9 cellular contexts compared by ENCODE assay signal in the genomic region with DNA sequence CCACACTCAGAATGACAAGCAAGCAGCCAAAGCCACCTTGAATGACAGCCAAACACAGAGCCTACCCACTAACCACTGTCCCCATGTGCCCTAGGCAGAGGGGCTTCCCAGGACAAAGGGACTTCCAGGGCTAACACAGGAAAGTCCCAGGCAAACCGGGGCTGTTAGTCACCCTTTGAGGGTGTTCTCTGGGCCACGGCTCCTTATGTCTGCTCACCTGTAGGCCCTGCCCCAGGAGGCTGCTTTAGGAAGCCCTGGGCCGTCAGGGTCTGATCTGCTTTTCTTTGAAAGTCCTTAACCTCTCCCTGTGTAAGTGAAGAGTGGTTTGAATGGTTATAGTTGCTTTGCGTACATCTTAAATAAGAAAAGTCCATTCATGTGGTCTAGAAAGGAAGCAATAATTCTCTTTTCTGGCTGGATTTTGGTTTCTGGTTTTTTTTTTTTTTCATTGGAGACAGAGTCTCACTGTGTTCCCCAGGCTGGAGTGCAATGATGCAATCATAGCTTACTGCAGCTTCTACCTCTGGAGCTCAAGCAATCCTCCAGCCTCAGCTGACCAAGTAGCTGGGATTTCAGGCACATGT.
DNase-seq lines count a peak whose midpoint lies in the region; ATAC-seq and TF ChIP-seq lines count a peak whose summit lies in the region.
"Had no signal": no experiment of that assay in that cellular context is flagged by ENCODE, and none has a peak within 500 bp of the region (broad histone marks: within the 10 kb centered on the region; RNA-seq: fewer than 3 reads in every experiment).

No MANE protein-coding gene starts in this region.

- peaks cover 15% of the 10 kb centered on the region for H3K9me3 Mint-ChIP-seq in neural progenitor cell

- in situ Hi-C loops in SK-MEL-5 (cut with HindIII; ENCODE audit: low pct_unique_long_range_greater_than_20kb, low sequenced_read_pairs): no loop called here

- H3K4me3 ChIP-seq in neural progenitor cell: no peak overlapping the region

- H3K4me1 Mint-ChIP-seq in neural progenitor cell: peaks cover 25% of the 10 kb centered on the region

- H3K9me3 ChIP-seq in neural progenitor cell (ENCODE audit: low read depth): no peaks in the 10 kb centered on the region

- no peak overlapping the region for H3K4me3 Mint-ChIP-seq in neural progenitor cell

- peaks cover 2% of the 10 kb centered on the region for H3K27me3 Mint-ChIP-seq in neural progenitor cell (ENCODE audit: insufficient read depth, low read depth)

- H3K27ac Mint-ChIP-seq in neural progenitor cell: peak overlapping the region; percentile 24

- H3K36me3 ChIP-seq in neural progenitor cell: no peaks in the 10 kb centered on the region

- no peak overlapping the region for H3K9ac ChIP-seq in neural progenitor cell

- no peak overlapping the region for H3K4me2 ChIP-seq in neural progenitor cell

- H3K27ac ChIP-seq in neural progenitor cell: no peak overlapping the region

- TF ChIP-seq CTCF in neural progenitor cell (IDR thresholded peaks at IDR 0.05): no peak

- H3F3A ChIP-seq in neural progenitor cell (ENCODE audit: low read depth): peaks cover under 1% of the 10 kb centered on the region

- DNase-seq in SK-MEL-5 (ENCODE audit: low read depth, low spot score) (peak; percentile 54), neural progenitor cell (ENCODE audit: low spot score) (no peak), SHP77 treated with DMSO at 0.1 percent for 48 hours (lab: John Stamatoyannopoulos, UW) (no peak), T1000 (lab: John Stamatoyannopoulos, UW) (no peak), T-helper 9 cell (no peak)
- DNase-seq in activated CD4-positive, alpha-beta T cell treated with anti-CD3 and anti-CD28 coated beads for 4 hours: no peak

- H2AFZ ChIP-seq in neural progenitor cell (replicated peaks): no peak overlapping the region

- peaks cover 2% of the 10 kb centered on the region for H3K36me3 Mint-ChIP-seq in neural progenitor cell

- peak; percentile 77 for ATAC-seq in GM18909 (IDR thresholded peaks at IDR 0.05; ENCODE audit: poor library complexity, unreplicated experiment)
- peak; percentile 85 for ATAC-seq in HG02571 (IDR thresholded peaks at IDR 0.05; ENCODE audit: unreplicated experiment)
- ATAC-seq: Panc1 had no signal

- H4K20me1 ChIP-seq in neural progenitor cell (ENCODE audit: low read depth): no peaks in the 10 kb centered on the region

- H3K4me1 ChIP-seq in neural progenitor cell: peaks cover 12% of the 10 kb centered on the region

- no peaks in the 10 kb centered on the region for H3K27me3 ChIP-seq in neural progenitor cell

- H3K79me2 ChIP-seq in neural progenitor cell (ENCODE audit: low read depth): no peaks in the 10 kb centered on the region
